ENCODE assay signal across 12 cellular contexts in the genomic region with DNA sequence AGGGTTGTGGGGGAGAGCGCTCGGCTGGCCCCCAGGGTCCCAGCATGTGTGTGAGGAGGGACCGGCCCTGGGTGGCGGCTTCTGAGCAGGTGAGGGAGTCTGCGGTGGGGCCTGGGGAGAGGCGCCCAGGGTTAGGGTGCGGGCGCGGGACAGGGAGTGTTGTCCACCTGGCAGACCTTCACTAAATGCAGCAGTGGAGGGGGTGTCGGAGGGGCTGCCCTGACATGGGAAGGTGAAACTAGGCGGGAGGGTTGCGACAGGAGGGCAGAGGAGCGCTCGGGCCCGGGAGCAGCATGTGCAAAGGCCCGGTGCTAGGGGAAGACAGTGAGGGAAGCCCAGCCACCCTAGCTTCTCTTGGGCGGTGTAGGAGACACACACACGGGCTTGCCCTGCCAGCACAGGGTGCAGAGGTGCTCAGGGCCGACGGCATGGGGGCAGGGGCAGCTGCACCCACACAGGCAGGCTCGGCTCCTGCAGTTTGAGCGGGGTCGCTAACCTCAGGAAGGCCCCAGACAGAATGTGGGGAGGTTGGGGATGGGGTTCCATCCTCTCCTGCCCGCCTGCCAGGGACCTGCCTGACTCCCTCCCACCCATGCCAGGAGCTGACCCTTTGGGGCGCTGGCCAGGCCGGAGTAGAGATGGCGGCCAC. TPM values are rescaled to one million over a fixed set of nuclear protein-coding genes. Genes with fewer than 3 reads are reported as not detected.
DNase-seq lines count a peak whose midpoint lies in the region; ATAC-seq and TF ChIP-seq lines count a peak whose summit lies in the region.
"Had no signal": no experiment of that assay in that cellular context is flagged by ENCODE, and none has a peak within 500 bp of the region (broad histone marks: within the 10 kb centered on the region; RNA-seq: fewer than 3 reads in every experiment).

No MANE protein-coding gene starts in this region.

- H4K20me1 ChIP-seq in hepatocyte (ENCODE audit: insufficient read depth, poor library complexity, severe bottlenecking) = no peaks in the 10 kb centered on the region

- peaks cover 22 to 32% of the 10 kb centered on the region in 2 donors for H3K27me3 Mint-ChIP-seq in T-cell

- H3K9me2 ChIP-seq in hepatocyte (replicated peaks; ENCODE audit: insufficient read depth) = no peaks in the 10 kb centered on the region

- whole genome bisulfite sequencing in hepatocyte (ENCODE audit: low lambda C conversion rate, missing lambda C conversion rate) = 88% methylated on average over 18 of the region's 27 CpGs

- intact Hi-C loops in A673 (cut with micrococcal nuclease; ENCODE audit: unreplicated experiment) = no loop called here

- H3K4me3 Mint-ChIP-seq in T-cell = peak overlapping the region in 2 of 3 donors; percentile 40 to 66

- no peaks in the 10 kb centered on the region for H3K36me3 ChIP-seq in ES-I3 (ENCODE audit: insufficient read depth, low read length)
- no peaks in the 10 kb centered on the region for H3K36me3 ChIP-seq in hepatocyte (replicated peaks; ENCODE audit: insufficient read depth, low read depth)
- H3K36me3 ChIP-seq in skeletal muscle satellite cell (ENCODE audit: insufficient read depth, low read length) = no peaks in the 10 kb centered on the region
- H3K36me3 ChIP-seq in A673 (ENCODE audit: insufficient read depth, low read length, poor library complexity, severe bottlenecking) = no peaks in the 10 kb centered on the region

- H3K27me3 ChIP-seq in hepatocyte (peaks cover 4% of the 10 kb centered on the region), skeletal muscle satellite cell (ENCODE audit: control insufficient read depth, insufficient read depth, low read length) (no peaks in the 10 kb centered on the region), A673 (replicated peaks; ENCODE audit: insufficient read depth, low read depth, low read length, poor library complexity) (no peaks in the 10 kb centered on the region)

- POLR2A ChIA-PET in T-cell (lab: Charles Lee) = no interaction called here
- POLR2A ChIA-PET in A673 (lab: Charles Lee; ENCODE audit: low non-redundant PET) = no interaction called here

- CTCF ChIA-PET in T-cell (lab: Charles Lee) = interaction anchor here in 1 of 2 donors (0.6 kb wide), 1 partner anchor 1572 kb away, joined by 3 read pairs; no protein-coding TSS in a partner anchor
- CTCF ChIA-PET in A673 (lab: Charles Lee) = interaction anchor here (1.2 kb wide), 1 partner anchor 145 kb away, joined by 3 read pairs; no protein-coding TSS in a partner anchor

- no peak overlapping the region for H2AFZ ChIP-seq in hepatocyte

- H3K4me2 ChIP-seq in hepatocyte = peak overlapping the region; percentile 81
- H3K4me2 ChIP-seq in skeletal muscle satellite cell (ENCODE audit: low read length) = peak overlapping the region; percentile 77

- no TSS peak for BruUV-seq in A673 (replicated peaks; lab: Mats Ljungman, UMichigan)

- no peaks in the 10 kb centered on the region for H3K79me2 ChIP-seq in hepatocyte

- H3K9me3 Mint-ChIP-seq in T-cell = peaks cover 0 to 10% (median 0%) of the 10 kb centered on the region in 3 donors

- no peak overlapping the region for H3K27ac ChIP-seq in hepatocyte
- no peak overlapping the region for H3K27ac ChIP-seq in caudate nucleus (ENCODE audit: low read depth, low read length)
- no peak overlapping the region for H3K27ac ChIP-seq in A673 (ENCODE audit: low read depth, low read length, poor library complexity, severe bottlenecking)

- H3K36me3 Mint-ChIP-seq in T-cell = no peaks in the 10 kb centered on the region

- ATAC-seq in T-cell (replicated peaks in 1 of 4) = no peak

- H3K9ac ChIP-seq in ES-I3 (ENCODE audit: low read depth, low read length) (peak overlapping the region; percentile 48), skeletal muscle satellite cell (ENCODE audit: low read depth, low read length) (no peak overlapping the region)

- no peak for TF ChIP-seq CTCF in hepatocyte (IDR thresholded peaks at IDR 0.05; ENCODE audit: poor library complexity)
- TF ChIP-seq CTCF in A673 (conservative IDR thresholded peaks at IDR 0.05; ENCODE audit: low read depth, low read length) = no peak
- TF ChIP-seq CTCF in foreskin fibroblast (IDR thresholded peaks at IDR 0.05; ENCODE audit: low read depth, low read length) = no peak

- no peak overlapping the region for H3K4me3 ChIP-seq in hepatocyte
- H3K4me3 ChIP-seq in skeletal muscle satellite cell (ENCODE audit: low read length) = peak overlapping the region; percentile 47
- no peak overlapping the region for H3K4me3 ChIP-seq in A673 (ENCODE audit: low read depth, low read length, poor library complexity, severe bottlenecking)
- no peak overlapping the region for H3K4me3 ChIP-seq in foreskin fibroblast (ENCODE audit: low read depth in 1 of 2, low read length in 2 of 2)

- peaks cover 7 to 16% (median 15%) of the 10 kb centered on the region in 3 donors for H3K4me1 Mint-ChIP-seq in T-cell

- DNase-seq in T-cell (no peak), hepatocyte (ENCODE audit: low spot score) (no peak), caudate nucleus (lab: John Stamatoyannopoulos, UW) (no peak), A673 (ENCODE audit: low spot score) (no peak), NCI-H1092 treated with DMSO at 0.1 percent for 48 hours (lab: John Stamatoyannopoulos, UW) (no peak), foreskin fibroblast (no peak)
- DNase-seq: activated CD8-positive, alpha-beta memory T cell treated with anti-CD3 and anti-CD28 coated beads, Interleukin-2, amount 50 U/mL, for 48 hours; NCI-H524; stimulated activated CD4-positive, alpha-beta T cell treated with anti-CD3 and anti-CD28 coated beads, Interleukin-1b, Interleukin-23, amount 100 ng/mL, for 48 hours; stimulated activated naive CD4-positive, alpha-beta T cell treated with Interleukin-2 at 50 U/mL for 16 hours had no signal

- H3K4me1 ChIP-seq in ES-I3 (ENCODE audit: insufficient read depth, low read length) (0 out of 2 replicates have a peak, but pooled peaks cover 5% of the 10 kb centered on the region), hepatocyte (ENCODE audit: insufficient read depth) (peaks cover 22% of the 10 kb centered on the region), skeletal muscle satellite cell (ENCODE audit: control insufficient read depth, insufficient read depth, low read length) (peaks cover 15% of the 10 kb centered on the region), A673 (ENCODE audit: insufficient read depth, low read length, poor library complexity, severe bottlenecking) (peaks cover 29% of the 10 kb centered on the region)

- H3K27ac Mint-ChIP-seq in T-cell = no peak overlapping the region

- H3K9me3 ChIP-seq in ES-I3 (ENCODE audit: control insufficient read depth, insufficient read depth, low read length) = no peaks in the 10 kb centered on the region
- no peaks in the 10 kb centered on the region for H3K9me3 ChIP-seq in hepatocyte (ENCODE audit: low read depth)
- H3K9me3 ChIP-seq in skeletal muscle satellite cell (replicated peaks; ENCODE audit: low read length) = no peaks in the 10 kb centered on the region
- no peaks in the 10 kb centered on the region for H3K9me3 ChIP-seq in A673 (ENCODE audit: low read depth, low read length, poor library complexity, severe bottlenecking)

RNA-seq across cellular contexts. Expression of gene OTUB1, which starts 22.2 kb away (rescaled TPM):
- 10 to 100 TPM; 63.1 to 76.7 (median 67.2) TPM for total RNA-seq in T-cell
- 49.9 and 55.9 TPM in 2 replicates for total RNA-seq in hepatocyte
- 152 and 196 TPM in 2 replicates for polyA plus RNA-seq in hepatocyte
- total RNA-seq in skeletal muscle satellite cell (2012; rRNA removed) = 40.6 and 44.6 TPM in 2 replicates
- total RNA-seq in A673 (2021) = 136 and 140 TPM in 2 replicates

RNA-seq across cellular contexts. Expression of gene FLRT1, which starts 27.3 kb away (rescaled TPM):
- total RNA-seq in T-cell (not detected), hepatocyte (0.43 and 0.84 TPM in 2 replicates), A673 (2021) (0.45 and 1.9 TPM in 2 replicates)
- 0.34 and 0.61 TPM in 2 replicates for polyA plus RNA-seq in hepatocyte
- total RNA-seq in skeletal muscle satellite cell (2012; rRNA removed) = 0.22 TPM in 1 of 2 replicates, not detected in the other

RNA-seq across cellular contexts. Expression of gene COX8A, which starts 34.0 kb away (rescaled TPM):
- total RNA-seq in T-cell = 100 to 1,000 TPM; 108 to 152 (median 125) TPM
- 430 and 436 TPM in 2 replicates for total RNA-seq in hepatocyte
- polyA plus RNA-seq in hepatocyte = 463 TPM in 2 replicates
- total RNA-seq in skeletal muscle satellite cell (2012; rRNA removed) = 355 and 475 TPM in 2 replicates
- total RNA-seq in A673 (2021) = 615 and 652 TPM in 2 replicates
